In genomic region chr16:8173111-8173644, GRCh38 we compare ENCODE assay signal across 1 cellular context.
TF ChIP-seq lines count a peak whose summit lies in the region.

No MANE protein-coding gene starts in this region.

TF ChIP-seq in HepG2, 621 proteins besides CTCF, POLR2A, EP300 and RAD21 (continued from another document and continues in another):
- TF ChIP-seq SP140L (CRISPR knock-in tag; IDR thresholded peaks at IDR 0.05; ENCODE audit: borderline replicate concordance) = no peak
- peak; percentile 37; the same call in 1 of the 2 replicates for TF ChIP-seq TFE3 (CRISPR knock-in tag; IDR thresholded peaks at IDR 0.05)
- 0 out of 2 replicates have a peak, but pooled peaks have one; percentile 10 for TF ChIP-seq DNMT3B (CRISPR knock-in tag; conservative IDR thresholded peaks at IDR 0.05)
- TF ChIP-seq NCOA1 (CRISPR knock-in tag; IDR thresholded peaks at IDR 0.05) = no peak
- TF ChIP-seq EEA1 (CRISPR knock-in tag; IDR thresholded peaks at IDR 0.05; ENCODE audit: borderline replicate concordance) = no peak
- TF ChIP-seq, protein P1, sequence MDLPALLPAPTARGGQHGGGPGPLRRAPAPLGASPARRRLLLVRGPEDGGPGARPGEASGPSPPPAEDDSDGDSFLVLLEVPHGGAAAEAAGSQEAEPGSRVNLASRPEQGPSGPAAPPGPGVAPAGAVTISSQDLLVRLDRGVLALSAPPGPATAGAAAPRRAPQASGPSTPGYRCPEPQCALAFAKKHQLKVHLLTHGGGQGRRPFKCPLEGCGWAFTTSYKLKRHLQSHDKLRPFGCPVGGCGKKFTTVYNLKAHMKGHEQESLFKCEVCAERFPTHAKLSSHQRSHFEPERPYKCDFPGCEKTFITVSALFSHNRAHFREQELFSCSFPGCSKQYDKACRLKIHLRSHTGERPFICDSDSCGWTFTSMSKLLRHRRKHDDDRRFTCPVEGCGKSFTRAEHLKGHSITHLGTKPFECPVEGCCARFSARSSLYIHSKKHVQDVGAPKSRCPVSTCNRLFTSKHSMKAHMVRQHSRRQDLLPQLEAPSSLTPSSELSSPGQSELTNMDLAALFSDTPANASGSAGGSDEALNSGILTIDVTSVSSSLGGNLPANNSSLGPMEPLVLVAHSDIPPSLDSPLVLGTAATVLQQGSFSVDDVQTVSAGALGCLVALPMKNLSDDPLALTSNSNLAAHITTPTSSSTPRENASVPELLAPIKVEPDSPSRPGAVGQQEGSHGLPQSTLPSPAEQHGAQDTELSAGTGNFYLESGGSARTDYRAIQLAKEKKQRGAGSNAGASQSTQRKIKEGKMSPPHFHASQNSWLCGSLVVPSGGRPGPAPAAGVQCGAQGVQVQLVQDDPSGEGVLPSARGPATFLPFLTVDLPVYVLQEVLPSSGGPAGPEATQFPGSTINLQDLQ (CRISPR knock-in tag; IDR thresholded peaks at IDR 0.05) = no peak
- no peak for TF ChIP-seq RBM39 (IDR thresholded peaks at IDR 0.05; ENCODE audit: low read depth, low read length, poor library complexity, severe bottlenecking)
- TF ChIP-seq, protein P2, sequence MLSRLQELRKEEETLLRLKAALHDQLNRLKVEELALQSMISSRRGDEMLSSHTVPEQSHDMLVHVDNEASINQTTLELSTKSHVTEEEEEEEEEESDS (CRISPR knock-in tag; IDR thresholded peaks at IDR 0.05; ENCODE audit: borderline replicate concordance) = no peak
- 0 out of 2 replicates have a peak, but pooled peaks have one; percentile 34 for TF ChIP-seq MEIS1 (CRISPR knock-in tag; IDR thresholded peaks at IDR 0.05; ENCODE audit: borderline replicate concordance)
- TF ChIP-seq ZFP41 (CRISPR knock-in tag; IDR thresholded peaks at IDR 0.05; ENCODE audit: borderline replicate concordance) = no peak
- TF ChIP-seq ZNF672 (CRISPR knock-in tag; IDR thresholded peaks at IDR 0.05) = no peak
- no peak for TF ChIP-seq MBD4 (IDR thresholded peaks at IDR 0.05; ENCODE audit: borderline replicate concordance, low read length)
- TF ChIP-seq NONO (IDR thresholded peaks at IDR 0.05) = no peak
- peak; percentile 59; the same call in 1 of the 2 replicates for TF ChIP-seq NONO (CRISPR knock-in tag; conservative IDR thresholded peaks at IDR 0.05)
- TF ChIP-seq, protein P3, sequence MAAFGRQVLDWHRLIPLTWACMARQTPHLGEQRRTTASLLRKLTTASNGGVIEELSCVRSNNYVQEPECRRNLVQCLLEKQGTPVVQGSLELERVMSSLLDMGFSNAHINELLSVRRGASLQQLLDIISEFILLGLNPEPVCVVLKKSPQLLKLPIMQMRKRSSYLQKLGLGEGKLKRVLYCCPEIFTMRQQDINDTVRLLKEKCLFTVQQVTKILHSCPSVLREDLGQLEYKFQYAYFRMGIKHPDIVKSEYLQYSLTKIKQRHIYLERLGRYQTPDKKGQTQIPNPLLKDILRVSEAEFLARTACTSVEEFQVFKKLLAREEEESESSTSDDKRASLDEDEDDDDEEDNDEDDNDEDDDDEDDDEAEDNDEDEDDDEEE (CRISPR knock-in tag; IDR thresholded peaks at IDR 0.05) = no peak
- TF ChIP-seq THAP9 (CRISPR knock-in tag; IDR thresholded peaks at IDR 0.05; ENCODE audit: borderline replicate concordance) = peak; percentile 31; the same call in 1 of the 2 replicates
- peak; percentile 19; the same call in 1 of the 2 replicates for TF ChIP-seq RFX3 (CRISPR knock-in tag; IDR thresholded peaks at IDR 0.05)
- TF ChIP-seq ZNF263 (CRISPR knock-in tag; IDR thresholded peaks at IDR 0.05) = no peak
- TF ChIP-seq, protein P4, sequence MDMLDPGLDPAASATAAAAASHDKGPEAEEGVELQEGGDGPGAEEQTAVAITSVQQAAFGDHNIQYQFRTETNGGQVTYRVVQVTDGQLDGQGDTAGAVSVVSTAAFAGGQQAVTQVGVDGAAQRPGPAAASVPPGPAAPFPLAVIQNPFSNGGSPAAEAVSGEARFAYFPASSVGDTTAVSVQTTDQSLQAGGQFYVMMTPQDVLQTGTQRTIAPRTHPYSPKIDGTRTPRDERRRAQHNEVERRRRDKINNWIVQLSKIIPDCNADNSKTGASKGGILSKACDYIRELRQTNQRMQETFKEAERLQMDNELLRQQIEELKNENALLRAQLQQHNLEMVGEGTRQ (IDR thresholded peaks at IDR 0.05; ENCODE audit: low read depth, low read length) = no peak
- TF ChIP-seq, protein P4 (CRISPR knock-in tag; IDR thresholded peaks at IDR 0.05; ENCODE audit: borderline replicate concordance) = no peak
- peak; percentile 40; the same call in 1 of the 2 replicates for TF ChIP-seq JUNB (CRISPR knock-in tag; IDR thresholded peaks at IDR 0.05; ENCODE audit: borderline replicate concordance)
- TF ChIP-seq, protein P5, sequence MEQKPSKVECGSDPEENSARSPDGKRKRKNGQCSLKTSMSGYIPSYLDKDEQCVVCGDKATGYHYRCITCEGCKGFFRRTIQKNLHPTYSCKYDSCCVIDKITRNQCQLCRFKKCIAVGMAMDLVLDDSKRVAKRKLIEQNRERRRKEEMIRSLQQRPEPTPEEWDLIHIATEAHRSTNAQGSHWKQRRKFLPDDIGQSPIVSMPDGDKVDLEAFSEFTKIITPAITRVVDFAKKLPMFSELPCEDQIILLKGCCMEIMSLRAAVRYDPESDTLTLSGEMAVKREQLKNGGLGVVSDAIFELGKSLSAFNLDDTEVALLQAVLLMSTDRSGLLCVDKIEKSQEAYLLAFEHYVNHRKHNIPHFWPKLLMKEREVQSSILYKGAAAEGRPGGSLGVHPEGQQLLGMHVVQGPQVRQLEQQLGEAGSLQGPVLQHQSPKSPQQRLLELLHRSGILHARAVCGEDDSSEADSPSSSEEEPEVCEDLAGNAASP (CRISPR knock-in tag; IDR thresholded peaks at IDR 0.05; ENCODE audit: borderline replicate concordance) = peak; percentile 86; the same call in 1 of the 2 replicates
- TF ChIP-seq ZNF468 (CRISPR knock-in tag; IDR thresholded peaks at IDR 0.05) = no peak
- TF ChIP-seq BHLHE40 (IDR thresholded peaks at IDR 0.05; ENCODE audit: low read length) = peak; percentile 55
- TF ChIP-seq ZSCAN29 (CRISPR knock-in tag; conservative IDR thresholded peaks at IDR 0.05) = 0 out of 2 replicates have a peak, but pooled peaks have one; percentile 33
- no peak for TF ChIP-seq SP5 (CRISPR knock-in tag; IDR thresholded peaks at IDR 0.05; ENCODE audit: borderline replicate concordance, low read depth)
- TF ChIP-seq, protein P6, sequence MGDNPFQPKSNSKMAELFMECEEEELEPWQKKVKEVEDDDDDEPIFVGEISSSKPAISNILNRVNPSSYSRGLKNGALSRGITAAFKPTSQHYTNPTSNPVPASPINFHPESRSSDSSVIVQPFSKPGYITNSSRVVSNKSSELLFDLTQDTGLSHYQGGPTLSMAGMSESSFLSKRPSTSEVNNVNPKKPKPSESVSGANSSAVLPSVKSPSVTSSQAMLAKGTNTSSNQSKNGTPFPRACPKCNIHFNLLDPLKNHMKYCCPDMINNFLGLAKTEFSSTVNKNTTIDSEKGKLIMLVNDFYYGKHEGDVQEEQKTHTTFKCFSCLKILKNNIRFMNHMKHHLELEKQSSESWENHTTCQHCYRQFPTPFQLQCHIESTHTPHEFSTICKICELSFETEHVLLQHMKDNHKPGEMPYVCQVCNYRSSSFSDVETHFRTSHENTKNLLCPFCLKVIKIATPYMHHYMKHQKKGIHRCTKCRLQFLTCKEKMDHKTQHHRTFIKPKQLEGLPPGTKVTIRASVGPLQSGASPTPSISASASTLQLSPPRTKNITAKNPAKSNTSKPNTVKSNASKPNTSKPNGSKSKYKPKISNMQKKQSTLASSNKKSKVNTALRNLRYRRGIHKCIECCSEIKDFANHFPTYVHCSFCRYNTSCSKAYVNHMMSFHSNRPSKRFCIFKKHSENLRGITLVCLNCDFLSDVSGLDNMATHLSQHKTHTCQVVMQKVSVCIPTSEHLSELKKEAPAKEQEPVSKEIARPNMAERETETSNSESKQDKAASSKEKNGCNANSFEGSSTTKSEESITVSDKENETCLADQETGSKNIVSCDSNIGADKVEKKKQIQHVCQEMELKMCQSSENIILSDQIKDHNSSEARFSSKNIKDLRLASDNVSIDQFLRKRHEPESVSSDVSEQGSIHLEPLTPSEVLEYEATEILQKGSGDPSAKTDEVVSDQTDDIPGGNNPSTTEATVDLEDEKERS (CRISPR knock-in tag; IDR thresholded peaks at IDR 0.05) = no peak
- TF ChIP-seq REL (CRISPR knock-in tag; conservative IDR thresholded peaks at IDR 0.05) = no peak
- TF ChIP-seq STAG1 (CRISPR knock-in tag; IDR thresholded peaks at IDR 0.05) = peak; percentile 92
- TF ChIP-seq RFX5 (IDR thresholded peaks at IDR 0.05; ENCODE audit: low read depth, low read length) = no peak
- TF ChIP-seq, protein P7, sequence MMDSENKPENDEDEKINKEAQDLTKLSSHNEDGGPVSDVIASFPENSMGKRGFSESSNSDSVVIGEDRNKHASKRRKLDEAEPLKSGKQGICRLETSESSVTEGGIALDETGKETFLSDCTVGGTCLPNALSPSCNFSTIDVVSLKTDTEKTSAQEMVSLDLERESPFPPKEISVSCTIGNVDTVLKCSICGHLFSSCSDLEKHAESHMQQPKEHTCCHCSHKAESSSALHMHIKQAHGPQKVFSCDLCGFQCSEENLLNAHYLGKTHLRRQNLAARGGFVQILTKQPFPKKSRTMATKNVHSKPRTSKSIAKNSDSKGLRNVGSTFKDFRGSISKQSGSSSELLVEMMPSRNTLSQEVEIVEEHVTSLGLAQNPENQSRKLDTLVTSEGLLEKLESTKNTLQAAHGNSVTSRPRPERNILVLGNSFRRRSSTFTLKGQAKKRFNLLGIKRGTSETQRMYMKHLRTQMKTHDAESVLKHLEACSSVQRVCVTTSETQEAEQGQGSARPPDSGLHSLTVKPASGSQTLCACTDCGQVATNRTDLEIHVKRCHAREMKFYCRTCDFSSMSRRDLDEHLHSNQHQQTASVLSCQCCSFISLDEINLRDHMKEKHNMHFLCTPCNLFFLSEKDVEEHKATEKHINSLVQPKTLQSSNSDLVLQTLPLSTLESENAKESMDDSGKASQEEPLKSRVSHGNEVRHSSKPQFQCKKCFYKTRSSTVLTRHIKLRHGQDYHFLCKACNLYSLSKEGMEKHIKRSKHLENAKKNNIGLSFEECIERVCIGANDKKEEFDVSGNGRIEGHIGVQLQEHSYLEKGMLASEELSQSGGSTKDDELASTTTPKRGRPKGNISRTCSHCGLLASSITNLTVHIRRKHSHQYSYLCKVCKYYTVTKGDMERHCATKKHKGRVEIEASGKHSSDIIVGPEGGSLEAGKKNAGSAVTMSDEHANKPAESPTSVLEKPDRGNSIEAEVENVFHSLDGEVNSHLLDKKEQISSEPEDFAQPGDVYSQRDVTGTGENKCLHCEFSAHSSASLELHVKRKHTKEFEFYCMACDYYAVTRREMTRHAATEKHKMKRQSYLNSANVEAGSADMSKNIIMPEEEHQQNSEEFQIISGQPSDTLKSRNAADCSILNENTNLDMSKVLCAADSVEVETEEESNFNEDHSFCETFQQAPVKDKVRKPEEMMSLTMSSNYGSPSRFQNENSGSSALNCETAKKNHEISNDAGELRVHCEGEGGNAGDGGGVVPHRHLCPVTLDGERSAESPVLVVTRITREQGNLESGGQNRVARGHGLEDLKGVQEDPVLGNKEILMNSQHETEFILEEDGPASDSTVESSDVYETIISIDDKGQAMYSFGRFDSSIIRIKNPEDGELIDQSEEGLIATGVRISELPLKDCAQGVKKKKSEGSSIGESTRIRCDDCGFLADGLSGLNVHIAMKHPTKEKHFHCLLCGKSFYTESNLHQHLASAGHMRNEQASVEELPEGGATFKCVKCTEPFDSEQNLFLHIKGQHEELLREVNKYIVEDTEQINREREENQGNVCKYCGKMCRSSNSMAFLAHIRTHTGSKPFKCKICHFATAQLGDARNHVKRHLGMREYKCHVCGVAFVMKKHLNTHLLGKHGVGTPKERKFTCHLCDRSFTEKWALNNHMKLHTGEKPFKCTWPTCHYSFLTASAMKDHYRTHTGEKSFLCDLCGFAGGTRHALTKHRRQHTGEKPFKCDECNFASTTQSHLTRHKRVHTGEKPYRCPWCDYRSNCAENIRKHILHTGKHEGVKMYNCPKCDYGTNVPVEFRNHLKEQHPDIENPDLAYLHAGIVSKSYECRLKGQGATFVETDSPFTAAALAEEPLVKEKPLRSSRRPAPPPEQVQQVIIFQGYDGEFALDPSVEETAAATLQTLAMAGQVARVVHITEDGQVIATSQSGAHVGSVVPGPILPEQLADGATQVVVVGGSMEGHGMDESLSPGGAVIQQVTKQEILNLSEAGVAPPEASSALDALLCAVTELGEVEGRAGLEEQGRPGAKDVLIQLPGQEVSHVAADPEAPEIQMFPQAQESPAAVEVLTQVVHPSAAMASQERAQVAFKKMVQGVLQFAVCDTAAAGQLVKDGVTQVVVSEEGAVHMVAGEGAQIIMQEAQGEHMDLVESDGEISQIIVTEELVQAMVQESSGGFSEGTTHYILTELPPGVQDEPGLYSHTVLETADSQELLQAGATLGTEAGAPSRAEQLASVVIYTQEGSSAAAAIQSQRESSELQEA (CRISPR knock-in tag; IDR thresholded peaks at IDR 0.05; ENCODE audit: not compliant biosample characterization) = no peak
